In the genomic region with DNA sequence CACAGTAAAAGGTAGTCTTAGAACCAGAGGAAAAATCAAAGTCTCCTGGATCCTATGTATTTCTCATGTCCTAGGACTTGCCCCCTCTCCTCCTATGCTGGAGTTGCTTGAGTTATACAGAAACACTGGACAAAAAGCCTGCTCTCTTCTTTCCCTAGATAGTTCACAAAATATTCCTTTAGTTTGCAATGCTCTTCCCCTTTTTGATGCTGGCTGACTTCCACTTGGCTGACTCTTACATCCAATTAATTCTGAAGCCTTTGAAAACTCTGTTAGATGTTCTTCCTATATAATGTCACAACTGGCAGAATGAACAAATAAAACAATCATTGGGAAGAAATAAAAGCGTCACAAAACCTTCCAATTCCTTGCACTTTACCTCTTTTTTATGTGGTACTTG, we compare ENCODE assay signal across 27 cellular contexts.
"Had no signal": no experiment of that assay in that cellular context is flagged by ENCODE, and none has a peak within 500 bp of the region (broad histone marks: within the 10 kb centered on the region; RNA-seq: fewer than 3 reads in every experiment).

No MANE protein-coding gene starts in this region.

- H3K36me3 ChIP-seq: esophagus squamous epithelium, tibial nerve had no signal

- H3K27ac Mint-ChIP-seq: activated naive CD8-positive, alpha-beta T cell; naive thymus-derived CD4-positive, alpha-beta T cell; stimulated activated naive B cell treated with anti-CD40 and anti-IgM and Interleukin-4, amounts not matched to agents 10 μg/mL and 1 μg/mL and 100 μg/mL, for 72 hours; T-helper 2 cell treated with Interferon-gamma antibody and Interleukin-4, amounts not matched to agents 5 μg/mL and 100 μg/mL, for 36 hours had no signal

- H3K9me3 Mint-ChIP-seq: T-helper 2 cell treated with Interferon-gamma antibody and Interleukin-4, amounts not matched to agents 5 μg/mL and 100 μg/mL, for 36 hours had no signal

- H3K27me3 ChIP-seq: body of pancreas, esophagus squamous epithelium, tibial nerve had no signal

- H3K4me3 Mint-ChIP-seq: activated naive CD8-positive, alpha-beta T cell; naive thymus-derived CD4-positive, alpha-beta T cell; neural crest cell; stimulated activated naive B cell treated with anti-CD40 and anti-IgM and Interleukin-4, amounts not matched to agents 10 μg/mL and 1 μg/mL and 100 μg/mL, for 72 hours; T-helper 2 cell treated with Interferon-gamma antibody and Interleukin-4, amounts not matched to agents 5 μg/mL and 100 μg/mL, for 36 hours had no signal

- H3K4me3 ChIP-seq: body of pancreas, esophagus squamous epithelium, tibial nerve had no signal

- H3K4me1 ChIP-seq: body of pancreas, tibial nerve had no signal

- H3K36me3 Mint-ChIP-seq: activated naive CD8-positive, alpha-beta T cell; naive thymus-derived CD4-positive, alpha-beta T cell; stimulated activated naive B cell treated with anti-CD40 and anti-IgM and Interleukin-4, amounts not matched to agents 10 μg/mL and 1 μg/mL and 100 μg/mL, for 72 hours had no signal

- DNase-seq: activated CD4-positive, alpha-beta T cell treated with anti-CD3 and anti-CD28 coated beads for 4 hours; activated CD4-positive, alpha-beta T cell treated with anti-CD3 and anti-CD28 coated beads, Interleukin-2, amount 50 U/mL, for 4 hours; activated effector memory CD4-positive, alpha-beta T cell treated with Interleukin-2 at 50 U/mL for 16 hours; activated naive CD4-positive, alpha-beta T cell treated with Interleukin-2 at 50 U/mL for 16 hours; activated T-cell treated with anti-CD3 and anti-CD28 coated beads for 4 hours; anterior cingulate cortex; body of pancreas; dermis blood vessel endothelial cell; effector CD8-positive, alpha-beta T cell; esophagus squamous epithelium; foreskin melanocyte; islet precursor cell; left ventricle myocardium superior; naive thymus-derived CD4-positive, alpha-beta T cell; occipital lobe; right cardiac atrium; stimulated activated CD4-positive, alpha-beta T cell treated with anti-CD3 and anti-CD28 coated beads, Interleukin-15, amount 100 ng/mL, for 24 hours; stimulated activated CD4-positive, alpha-beta T cell treated with anti-CD3 and anti-CD28 coated beads, Interleukin-2, amount 100 ng/mL, for 24 hours; stimulated activated naive B cell treated with anti-CD40 and anti-IgM and Interleukin-4, amounts not matched to agents 10 μg/mL and 1 μg/mL and 100 μg/mL, for 72 hours had no signal

- ATAC-seq: body of pancreas; left ventricle myocardium superior; naive thymus-derived CD4-positive, alpha-beta T cell; right cardiac atrium; stimulated activated naive B cell treated with anti-CD40 and anti-IgM and Interleukin-4, amounts not matched to agents 10 μg/mL and 1 μg/mL and 100 μg/mL, for 72 hours had no signal

- H3K9me3 ChIP-seq: body of pancreas, esophagus squamous epithelium, tibial nerve had no signal

- H3K27ac ChIP-seq: body of pancreas, epithelial cell of prostate, esophagus squamous epithelium, tibial nerve, VCaP had no signal

- H3K27me3 Mint-ChIP-seq: stimulated activated naive B cell treated with anti-CD40 and anti-IgM and Interleukin-4, amounts not matched to agents 10 μg/mL and 1 μg/mL and 100 μg/mL, for 72 hours had no signal

- FAIRE-seq: colon, endometrium had no signal
